Comparison of ENCODE assay signal across 10 cellular contexts in genomic region chr9:78210841-78211301, GRCh38. TPM values are rescaled to one million over a fixed set of nuclear protein-coding genes. Genes with fewer than 3 reads are reported as not detected.
DNase-seq lines count a peak whose midpoint lies in the region; ATAC-seq, FAIRE-seq and TF ChIP-seq lines count a peak whose summit lies in the region.
"Had no signal": no experiment of that assay in that cellular context is flagged by ENCODE, and none has a peak within 500 bp of the region (broad histone marks: within the 10 kb centered on the region; RNA-seq: fewer than 3 reads in every experiment).

No MANE protein-coding gene starts in this region.

- peaks cover 40% of the 10 kb centered on the region for H3K4me1 ChIP-seq in CD8-positive, alpha-beta memory T cell (ENCODE audit: insufficient read depth, low read length)
- H3K4me1 ChIP-seq in HepG2 (ENCODE audit: insufficient read depth, low read length) (no peaks in the 10 kb centered on the region), stomach (peaks cover 0 to 12% (median 3%) of the 10 kb centered on the region in 4 donors)

- 14% methylated on average over 4 of the region's 4 CpGs for WGBS in HepG2 (ENCODE audit: low lambda C conversion rate)
- 79 to 92% (median 85%) methylated on average over 4 of the region's 4 CpGs for WGBS in stomach, 5 donors

- in situ Hi-C loops in HepG2 (cut with HindIII; ENCODE audit: extremely low pct_ligation_motif_present, low pct_unique_long_range_greater_than_20kb) = loop anchor here (10.0 kb wide), 1 partner anchor 176 kb away; the partner anchor contains the start of gene GNAQ

- peak overlapping the region; percentile 3 for H3K27ac ChIP-seq in CD8-positive, alpha-beta memory T cell (ENCODE audit: low read depth, low read length)
- H3K27ac ChIP-seq in HepG2 (ENCODE audit: extremely low read length, insufficient read depth, low read length) (no peak overlapping the region), stomach (no peak overlapping the region)

- H3K9me3 Mint-ChIP-seq in CD8-positive, alpha-beta memory T cell = peaks cover under 1 to 13% (median 8%) of the 10 kb centered on the region in 5 donors
- no peaks in the 10 kb centered on the region for H3K9me3 Mint-ChIP-seq in activated B cell treated with CpG ODN at 0.5 μM for 24 hours

- no peak overlapping the region for H3K4me2 ChIP-seq in HepG2 (ENCODE audit: low read depth, low read length)

- H3K4me1 Mint-ChIP-seq in CD8-positive, alpha-beta memory T cell = peaks cover 51 to 62% (median 59%) of the 10 kb centered on the region in 3 donors
- H3K4me1 Mint-ChIP-seq in activated B cell treated with CpG ODN at 0.5 μM for 24 hours = peaks cover 19% of the 10 kb centered on the region

- FAIRE-seq in GM19239 (lab: Jason Lieb, UNC) (peak; percentile 86), HepG2 (lab: Jason Lieb, UNC) (no peak)

- peak in 4 of 5 donors; percentile 5 to 64 (median 50) for DNase-seq in CD8-positive, alpha-beta memory T cell
- no peak for DNase-seq in GM19239 (ENCODE audit: insufficient read length, low spot score)
- DNase-seq in activated B cell treated with CpG ODN at 0.5 μM for 24 hours = no peak
- DNase-seq in germinal center (ENCODE audit: low spot score) = no peak
- DNase-seq in NCI-H2029 treated with DMSO at 0.1 percent for 48 hours (lab: John Stamatoyannopoulos, UW) = no peak
- no peak for DNase-seq in HepG2 (ENCODE audit: low spot score)
- no peak for DNase-seq in stomach
- DNase-seq: NCI-H187 treated with DMSO at 0.1 percent for 48 hours had no signal

- BruUV-seq in HepG2 (replicated peaks; lab: Mats Ljungman, UMichigan) = no TSS peak

- H2AFZ ChIP-seq in HepG2 (ENCODE audit: low read length) = no peak overlapping the region

- no peaks in the 10 kb centered on the region for H4K20me1 ChIP-seq in HepG2 (ENCODE audit: insufficient read depth, low read length)

- peak; percentile 54 for ATAC-seq in HG03060 (IDR thresholded peaks at IDR 0.05; ENCODE audit: low read depth, unreplicated experiment)
- ATAC-seq in activated B cell treated with CpG ODN at 0.5 μM for 24 hours (ENCODE audit: low read depth) = peak; percentile 40
- no peak for ATAC-seq in HepG2

- TF ChIP-seq EP300 in HepG2 (IDR thresholded peaks at IDR 0.05; ENCODE audit: low read depth in 2 of 2, low read length in 2 of 2) (no peak), HepG2 (CRISPR knock-in tag; IDR thresholded peaks at IDR 0.05; ENCODE audit: borderline replicate concordance) (no peak), stomach (IDR thresholded peaks at IDR 0.05) (no peak)

- H3K79me2 ChIP-seq in HepG2 (ENCODE audit: insufficient read depth, low read length) = no peaks in the 10 kb centered on the region

- no peaks in the 10 kb centered on the region for H3K9me3 ChIP-seq in CD8-positive, alpha-beta memory T cell (ENCODE audit: low read length)
- H3K9me3 ChIP-seq in HepG2 (ENCODE audit: low read length) (no peaks in the 10 kb centered on the region), stomach (no peaks in the 10 kb centered on the region)

- TF ChIP-seq POLR2A in HepG2 (IDR thresholded peaks at IDR 0.05; ENCODE audit: insufficient read depth in 1 of 2, low read depth in 2 of 2, low read length in 2 of 2) (no peak), stomach (IDR thresholded peaks at IDR 0.05) (no peak)

- TF ChIP-seq RAD21 in HepG2 (CRISPR knock-in tag; IDR thresholded peaks at IDR 0.05) = no peak

- POLR2A ChIA-PET in CD8-positive, alpha-beta memory T cell (lab: Charles Lee) = interaction anchor here (0.7 to 1.3 kb wide), 2 partner anchors 10 kb away, joined by 3 to 7 read pairs; no protein-coding TSS in a partner anchor
- POLR2A ChIA-PET in activated B cell treated with CpG ODN at 0.5 μM for 24 hours (lab: Charles Lee) (interaction anchor here (1.4 kb wide), 1 partner anchor 86 kb away, joined by 5 read pairs; the partner anchor contains the start of gene PSAT1), HepG2 (lab: Yijun Ruan, JAX) (no interaction called here)

- peak overlapping the region; percentile 32 for H3K4me3 ChIP-seq in CD8-positive, alpha-beta memory T cell (ENCODE audit: low read length)
- H3K4me3 ChIP-seq in HepG2 (replicated peaks in 1 of 3; ENCODE audit: insufficient read depth in 1 of 3, low read depth in 2 of 3, low read length in 3 of 3) = no peak overlapping the region
- H3K4me3 ChIP-seq in stomach = no peak overlapping the region

- H3K36me3 ChIP-seq in CD8-positive, alpha-beta memory T cell (ENCODE audit: insufficient read depth, low read length) = no peaks in the 10 kb centered on the region
- H3K36me3 ChIP-seq in HepG2 (replicated peaks in 1 of 2; ENCODE audit: control insufficient read depth in 1 of 2, insufficient read depth in 2 of 2, low read length in 2 of 2) (no peaks in the 10 kb centered on the region), stomach (no peaks in the 10 kb centered on the region)

- H3K27me3 ChIP-seq in CD8-positive, alpha-beta memory T cell (ENCODE audit: insufficient read depth, low read length, poor library complexity, severe bottlenecking) = no peaks in the 10 kb centered on the region
- H3K27me3 ChIP-seq in HepG2 (ENCODE audit: control insufficient read depth in 1 of 2, insufficient read depth in 2 of 2, low read length in 2 of 2) (peaks cover 1 to 5% of the 10 kb centered on the region in 2 experiments; a peak in 1 of 5 replicates), stomach (no peaks in the 10 kb centered on the region)

- H3K27me3 Mint-ChIP-seq in CD8-positive, alpha-beta memory T cell = no peaks in the 10 kb centered on the region
- no peaks in the 10 kb centered on the region for H3K27me3 Mint-ChIP-seq in activated B cell treated with CpG ODN at 0.5 μM for 24 hours
- H3K27me3 Mint-ChIP-seq: brain had no signal

- H3K4me3 Mint-ChIP-seq in CD8-positive, alpha-beta memory T cell = peak overlapping the region; percentile 19 to 79 (median 62)
- H3K4me3 Mint-ChIP-seq in activated B cell treated with CpG ODN at 0.5 μM for 24 hours = peak overlapping the region; percentile 21
- H3K4me3 Mint-ChIP-seq: brain had no signal

- intact Hi-C loops in activated B cell treated with CpG ODN at 0.5 μM for 24 hours (cut with micrococcal nuclease) = loop anchor here (5.0 kb wide), 1 partner anchor 754 kb away; no protein-coding TSS in a partner anchor
- intact Hi-C loops in HepG2 (cut with micrococcal nuclease; ENCODE audit: unreplicated experiment) = no loop called here
- intact Hi-C loops in stomach (cut with DNase I; ENCODE audit: low total_unique reads) = no loop called here

- H3K36me3 Mint-ChIP-seq in CD8-positive, alpha-beta memory T cell = peaks cover 0 to 16% (median 0%) of the 10 kb centered on the region in 3 donors
- H3K36me3 Mint-ChIP-seq in activated B cell treated with CpG ODN at 0.5 μM for 24 hours (ENCODE audit: low read depth) = no peaks in the 10 kb centered on the region
- H3K36me3 Mint-ChIP-seq: brain had no signal

- H3K9ac ChIP-seq in HepG2 (ENCODE audit: insufficient read depth, low read depth, low read length) = no peak overlapping the region

- TF ChIP-seq CTCF in activated B cell treated with CpG ODN at 0.5 μM for 24 hours (IDR thresholded peaks at IDR 0.05) = no peak
- no peak for TF ChIP-seq CTCF in HepG2 (CRISPR knock-in tag; IDR thresholded peaks at IDR 0.05)
- no peak for TF ChIP-seq CTCF in stomach (IDR thresholded peaks at IDR 0.05)

- CTCF ChIA-PET in CD8-positive, alpha-beta memory T cell (lab: Charles Lee) = interaction anchor here (0.6 to 2.3 kb wide), 7 partner anchors 10 to 234 kb away, joined by 3 to 13 read pairs (median 3); no protein-coding TSS in a partner anchor
- CTCF ChIA-PET in activated B cell treated with CpG ODN at 0.5 μM for 24 hours (lab: Charles Lee) (no interaction called here), HepG2 (lab: Yijun Ruan, JAX; ENCODE audit: low intra/inter-chr PET ratio, low total read pairs) (no interaction called here)

- H3K27ac Mint-ChIP-seq in CD8-positive, alpha-beta memory T cell = peak overlapping the region; percentile 56 to 96 (median 82)
- H3K27ac Mint-ChIP-seq in activated B cell treated with CpG ODN at 0.5 μM for 24 hours = no peak overlapping the region
- H3K27ac Mint-ChIP-seq: brain had no signal

TF ChIP-seq in HepG2, 621 proteins besides CTCF, POLR2A, EP300 and RAD21 (continues in another document):
- no peak for TF ChIP-seq TCF7L2 (IDR thresholded peaks at IDR 0.05; ENCODE audit: low read depth, low read length)
- TF ChIP-seq NFE2L1 (CRISPR knock-in tag; IDR thresholded peaks at IDR 0.05; ENCODE audit: borderline replicate concordance) = no peak
- no peak for TF ChIP-seq CEBPG (CRISPR knock-in tag; IDR thresholded peaks at IDR 0.05)
- TF ChIP-seq MEF2D (CRISPR knock-in tag; IDR thresholded peaks at IDR 0.05) = no peak
- TF ChIP-seq SRSF1 (optimal IDR thresholded peaks at IDR 0.05; ENCODE audit: low read depth, low read length) = no peak

RNA-seq across cellular contexts. Expression of gene CEP78, which starts 25.0 kb away (rescaled TPM):
- total RNA-seq in CD8-positive, alpha-beta memory T cell = 10 to 100 TPM; 37.9 to 44.1 TPM
- 29.4 TPM for polyA plus RNA-seq in CD8-positive, alpha-beta memory T cell
- 16.9 and 18.1 TPM in 2 replicates for total RNA-seq in activated B cell treated with CpG ODN at 0.5 μM for 24 hours
- total RNA-seq in HepG2 (2016; rRNA removed; fragmentation: Illumina TruSeq; extraction: Trizol) = 30.8 and 38.3 TPM in 2 replicates
- 2.6 and 2.7 TPM in 2 replicates for total RNA-seq in HepG2 (2016; cell fraction: cytosol; rRNA removed; fragmentation: Illumina TruSeq; extraction: Trizol; ENCODE audit: low read depth)
- total RNA-seq in HepG2 (2016; cell fraction: insoluble cytoplasmic fraction; rRNA removed; fragmentation: Illumina TruSeq; extraction: Trizol) = 31.0 and 36.1 TPM in 2 replicates
- 13.2 and 13.7 TPM in 2 replicates for total RNA-seq in HepG2 (2016; cell fraction: membrane; rRNA removed; fragmentation: Illumina TruSeq; extraction: Trizol)
- total RNA-seq in HepG2 (2016; cell fraction: nucleus; rRNA removed; fragmentation: Illumina TruSeq; extraction: Trizol) = 30.7 and 32.0 TPM in 2 replicates
- polyA plus RNA-seq in HepG2 (2011; rRNA removed) = 4.0 and 5.1 TPM in 2 replicates
- polyA plus RNA-seq in HepG2 (2011; cell fraction: cytosol; rRNA removed) = 2.1 and 2.8 TPM in 2 replicates
- 4.8 and 5.6 TPM in 2 replicates for polyA plus RNA-seq in HepG2 (2011; cell fraction: nucleus; rRNA removed)
- polyA plus RNA-seq in HepG2 (2012) = 5.0 and 9.6 TPM in 2 replicates
- polyA plus RNA-seq in HepG2 (2016; cell fraction: cytosol; fragmentation: Illumina TruSeq; extraction: Trizol; ENCODE audit: low read depth) = 1.9 and 2.3 TPM in 2 replicates
- 22.9 and 23.5 TPM in 2 replicates for polyA plus RNA-seq in HepG2 (2016; cell fraction: insoluble cytoplasmic fraction; fragmentation: Illumina TruSeq; extraction: Trizol; ENCODE audit: low read depth)
- polyA plus RNA-seq in HepG2 (2016; cell fraction: membrane; fragmentation: Illumina TruSeq; extraction: Trizol; ENCODE audit: low read depth) = 5.8 and 7.0 TPM in 2 replicates
- 30.4 and 34.3 TPM in 2 replicates for polyA plus RNA-seq in HepG2 (2016; cell fraction: nucleus; fragmentation: Illumina TruSeq; extraction: Trizol; ENCODE audit: insufficient read depth, low read depth)
- polyA minus RNA-seq in HepG2 (2011; rRNA and poly(A)+ RNA removed; ENCODE audit: low replicate concordance) = 9.1 and 10.5 TPM in 2 replicates
- polyA minus RNA-seq in HepG2 (2011; cell fraction: cytosol; rRNA and poly(A)+ RNA removed) = 6.1 and 6.5 TPM in 2 replicates
- 23.4 and 25.1 TPM in 2 replicates for polyA minus RNA-seq in HepG2 (2011; cell fraction: nucleus; rRNA and poly(A)+ RNA removed)
- 10 to 100 TPM in 3 of 5 donors, 1 to 10 TPM in 2; 4.5 to 34.1 (median 10.5) TPM for total RNA-seq in stomach
- 1 to 10 TPM; 3.5 to 5.7 (median 4.7) TPM for polyA plus RNA-seq in stomach

Comparison
In these comparisons a context has a peak if more than half of its experiments do, and no peak if none do; other contexts are left out.
1. DNase-seq: peak in CD8-positive, alpha-beta memory T cell (4 of 5); none in GM19239 (single experiment), activated B cell treated with CpG ODN at 0.5 μM for 24 hours (single experiment), germinal center (single experiment), NCI-H2029 treated with DMSO at 0.1 percent for 48 hours (single experiment), HepG2 (single experiment) and stomach (single experiment).